9 cellular contexts compared by ENCODE assay signal in the genomic region with DNA sequence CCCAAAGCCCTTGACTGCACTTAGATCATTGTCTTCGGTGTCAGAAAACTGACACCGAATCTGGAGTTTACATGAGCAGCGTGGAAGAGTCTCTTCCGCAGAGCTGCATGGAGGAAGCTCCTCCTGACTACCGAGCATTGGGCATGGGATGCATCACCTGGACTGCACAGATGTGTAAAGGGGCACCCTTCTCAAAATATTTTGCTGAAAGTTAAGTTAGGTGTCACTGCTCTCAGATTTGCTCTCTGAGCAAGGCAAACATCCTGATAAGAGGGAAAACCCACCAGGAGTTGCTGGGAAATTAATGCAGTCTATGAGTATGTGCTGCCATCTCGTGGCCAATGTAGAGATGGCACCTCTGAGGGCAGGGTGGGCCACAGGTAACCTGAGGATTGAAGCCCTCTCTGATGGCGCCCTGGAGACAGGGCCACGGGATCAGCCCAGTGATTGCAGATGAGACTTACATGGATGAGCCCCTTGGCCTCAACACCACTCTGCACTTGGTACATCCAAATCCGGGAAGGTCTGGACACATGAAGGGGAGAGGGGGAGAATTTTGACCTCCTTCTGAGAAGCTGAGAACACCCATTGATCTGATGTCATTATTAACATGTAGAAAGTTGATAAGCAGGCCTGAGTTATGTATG.
DNase-seq lines count a peak whose midpoint lies in the region; ATAC-seq and TF ChIP-seq lines count a peak whose summit lies in the region.
"Had no signal": no experiment of that assay in that cellular context is flagged by ENCODE, and none has a peak within 500 bp of the region (broad histone marks: within the 10 kb centered on the region; RNA-seq: fewer than 3 reads in every experiment).

No MANE protein-coding gene starts in this region.

- H3K9me3 ChIP-seq in left lung, result no peaks in the 10 kb centered on the region

- H3K27me3 ChIP-seq in GM23338 (ENCODE audit: insufficient read depth) (no peaks in the 10 kb centered on the region), left lung (no peaks in the 10 kb centered on the region)

- H3K27ac Mint-ChIP-seq in GM23338, result no peak overlapping the region
- H3K27ac Mint-ChIP-seq: stimulated activated naive CD8-positive, alpha-beta T cell treated with anti-CD3 and anti-CD28 coated beads, Interleukin-15, Interleukin-2, amounts not matched to agents 100 ng/mL and 50 ng/mL, for 24 hours had no signal

- DNase-seq in GM12864 (ENCODE audit: low read depth), result no peak
- DNase-seq in GM23338 (ENCODE audit: low spot score), result peak; percentile 79
- peak; percentile 30 for DNase-seq in activated CD4-positive, alpha-beta T cell treated with anti-CD3 and anti-CD28 coated beads for 1 hour
- peak; percentile 63 for DNase-seq in choroid plexus epithelial cell (ENCODE audit: low read depth)
- DNase-seq in left lung, result no peak
- DNase-seq in stimulated activated CD4-positive, alpha-beta T cell treated with anti-CD3 and anti-CD28 coated beads, TNF-alpha, amount 100 ng/mL, for 48 hours (ENCODE audit: low read depth in 3 of 3), result peak; percentile 8 to 49 (median 36)
- DNase-seq in SKM-1 (lab: John Stamatoyannopoulos, UW; ENCODE audit: unreplicated experiment), result no peak

- no peak overlapping the region for H3K27ac ChIP-seq in GM23338 (ENCODE audit: low read depth)
- no peak overlapping the region for H3K27ac ChIP-seq in left lung

- H3K79me2 ChIP-seq in GM23338 (replicated peaks; ENCODE audit: insufficient read depth), result no peaks in the 10 kb centered on the region

- no peak overlapping the region for H3K4me3 Mint-ChIP-seq in GM23338
- H3K4me3 Mint-ChIP-seq: stimulated activated naive CD8-positive, alpha-beta T cell treated with anti-CD3 and anti-CD28 coated beads, Interleukin-15, Interleukin-2, amounts not matched to agents 100 ng/mL and 50 ng/mL, for 24 hours had no signal

- H3K4me1 Mint-ChIP-seq in GM23338, result no peaks in the 10 kb centered on the region

- H3K4me3 ChIP-seq in GM12864 (ENCODE audit: low read depth, low read length), result no peak overlapping the region
- peak overlapping the region; percentile 44; the same call in 1 of the 2 replicates for H3K4me3 ChIP-seq in GM23338
- H3K4me3 ChIP-seq in choroid plexus epithelial cell (ENCODE audit: low read depth, low read length), result peak overlapping the region; percentile 21
- H3K4me3 ChIP-seq in left lung, result no peak overlapping the region

- 0 out of 3 replicates have a peak, but pooled peaks cover 2% of the 10 kb centered on the region for H3K9me3 Mint-ChIP-seq in GM23338

- peaks cover 1% of the 10 kb centered on the region; the same call in 1 of the 3 replicates for H3K36me3 Mint-ChIP-seq in GM23338 (ENCODE audit: low read depth)

- peak overlapping the region; percentile 94 for H2AFZ ChIP-seq in GM23338

- no peaks in the 10 kb centered on the region for H3K27me3 Mint-ChIP-seq in GM23338 (ENCODE audit: insufficient read depth, low read depth, poor library complexity)

- H3K9me2 ChIP-seq in GM23338 (ENCODE audit: insufficient read depth), result no peaks in the 10 kb centered on the region; the same call in 1 of the 2 replicates

- intact Hi-C loops in left lung (cut with DNase I), result no loop called here

- no peaks in the 10 kb centered on the region for H4K20me1 ChIP-seq in GM23338 (replicated peaks; ENCODE audit: insufficient read depth)

- H3K4me1 ChIP-seq in GM23338 (ENCODE audit: insufficient read depth) (no peaks in the 10 kb centered on the region), left lung (no peaks in the 10 kb centered on the region)

- TF ChIP-seq CTCF in GM12864 (IDR thresholded peaks at IDR 0.05; ENCODE audit: low read depth, low read length, missing control alignments), result peak; percentile 86
- TF ChIP-seq CTCF in GM23338 (conservative IDR thresholded peaks at IDR 0.05; ENCODE audit: low read depth in 2 of 2), result peak; percentile 92 to 97
- TF ChIP-seq CTCF in LNCAP (IDR thresholded peaks at IDR 0.05), result peak; percentile 99
- peak; percentile 95 for TF ChIP-seq CTCF in choroid plexus epithelial cell (conservative IDR thresholded peaks at IDR 0.05; ENCODE audit: low read depth, low read length)
- TF ChIP-seq CTCF in left lung (IDR thresholded peaks at IDR 0.05), result peak; percentile 90 to 94

- ATAC-seq in GM23338 (peak; percentile 98), left lung (peak; percentile 96)

- H3K4me2 ChIP-seq in GM23338, result peak overlapping the region; percentile 70; the same call in 1 of the 2 replicates

- no peaks in the 10 kb centered on the region for H3F3A ChIP-seq in GM23338 (replicated peaks; ENCODE audit: low read depth)

- H3K36me3 ChIP-seq in GM23338 (ENCODE audit: insufficient read depth) (no peaks in the 10 kb centered on the region), left lung (no peaks in the 10 kb centered on the region)

TF ChIP-seq in GM23338, 12 proteins besides CTCF, POLR2A, EP300 and RAD21:
- TF ChIP-seq CREB1 (CRISPR knock-in tag; IDR thresholded peaks at IDR 0.05; ENCODE audit: low read depth), result no peak
- no peak for TF ChIP-seq POLR2AphosphoS5 (IDR thresholded peaks at IDR 0.05; ENCODE audit: low read depth)

Comparison
In these comparisons a context has a peak if more than half of its experiments do, and no peak if none do; other contexts are left out.
1. DNase-seq: peak in GM23338 (single experiment), activated CD4-positive, alpha-beta T cell treated with anti-CD3 and anti-CD28 coated beads for 1 hour (single experiment), choroid plexus epithelial cell (single experiment) and stimulated activated CD4-positive, alpha-beta T cell treated with anti-CD3 and anti-CD28 coated beads, TNF-alpha, amount 100 ng/mL, for 48 hours (3 of 3); none in GM12864 (single experiment), left lung (0 of 2) and SKM-1 (single experiment).
2. H3K4me3 ChIP-seq: peak in GM23338 (single experiment) and choroid plexus epithelial cell (single experiment); none in GM12864 (single experiment) and left lung (0 of 2).
3. Peak in every context shown above with its lines, with median percentiles within 50 percentile points of each other: CTCF ChIP-seq.